16 cellular contexts compared by ENCODE assay signal in genomic region chr5:138539791-138540190, GRCh38. TPM values are rescaled to one million over a fixed set of nuclear protein-coding genes. Genes with fewer than 3 reads are reported as not detected.
DNase-seq lines count a peak whose midpoint lies in the region; ATAC-seq and TF ChIP-seq lines count a peak whose summit lies in the region.
"Had no signal": no experiment of that assay in that cellular context is flagged by ENCODE, and none has a peak within 500 bp of the region (broad histone marks: within the 10 kb centered on the region; RNA-seq: fewer than 3 reads in every experiment).

No MANE protein-coding gene starts in this region.

- peak overlapping the region; percentile 48 for H3K4me3 Mint-ChIP-seq in activated naive CD8-positive, alpha-beta T cell treated with anti-CD3 and anti-CD28 coated beads for 36 hours
- H3K4me3 Mint-ChIP-seq in natural killer cell, result peak overlapping the region; percentile 10
- H3K4me3 Mint-ChIP-seq: activated naive CD4-positive, alpha-beta T cell treated with anti-CD3 and anti-CD28 coated beads, Interleukin-2, amount 10 ng/mL, durations not matched to agents 7 days and 5 days had no signal

- no peaks in the 10 kb centered on the region for H3K9me3 ChIP-seq in BLaER1
- no peaks in the 10 kb centered on the region for H3K9me3 ChIP-seq in HEK293 (ENCODE audit: control insufficient read depth, insufficient read depth, low read depth, low read length)
- H3K9me3 ChIP-seq: BE2C, lower lobe of right lung, uterus had no signal

- H3K36me3 ChIP-seq in BLaER1 (peaks cover 53% of the 10 kb centered on the region), HEK293 (ENCODE audit: control insufficient read depth in 2 of 2, insufficient read depth in 1 of 2, low read length in 2 of 2) (peaks cover 6 to 48% of the 10 kb centered on the region in 2 experiments; a peak in 2 of 3 replicates)
- H3K36me3 ChIP-seq: cardiac muscle cell, uterus had no signal

- H3K4me1 Mint-ChIP-seq in activated naive CD8-positive, alpha-beta T cell treated with anti-CD3 and anti-CD28 coated beads for 36 hours, result peaks cover 55% of the 10 kb centered on the region
- peaks cover 69 to 71% of the 10 kb centered on the region in 2 donors for H3K4me1 Mint-ChIP-seq in natural killer cell

- no peaks in the 10 kb centered on the region for H3K27me3 ChIP-seq in BLaER1
- H3K27me3 ChIP-seq: BE2C, cardiac muscle cell, uterus had no signal

- H3K27me3 Mint-ChIP-seq in activated naive CD8-positive, alpha-beta T cell treated with anti-CD3 and anti-CD28 coated beads for 36 hours, result no peaks in the 10 kb centered on the region
- no peaks in the 10 kb centered on the region for H3K27me3 Mint-ChIP-seq in natural killer cell (ENCODE audit: low read depth in 2 of 2)
- H3K27me3 Mint-ChIP-seq: activated naive CD4-positive, alpha-beta T cell treated with anti-CD3 and anti-CD28 coated beads, Interleukin-2, amount 10 ng/mL, durations not matched to agents 7 days and 5 days; stimulated activated naive B cell treated with anti-CD40 and anti-IgM and Interleukin-4, amounts not matched to agents 10 μg/mL and 1 μg/mL and 100 μg/mL, for 72 hours had no signal

- peaks cover 30% of the 10 kb centered on the region for H3K4me1 ChIP-seq in BLaER1
- H3K4me1 ChIP-seq in HEK293 (ENCODE audit: control insufficient read depth, insufficient read depth, low read length), result peaks cover 11% of the 10 kb centered on the region

- H3K27ac ChIP-seq in BLaER1, result no peak overlapping the region
- no peak overlapping the region for H3K27ac ChIP-seq in HEK293 (ENCODE audit: extremely low read depth, low read depth, low read length)
- H3K27ac ChIP-seq: uterus had no signal

- H3K9ac ChIP-seq in BLaER1, result no peak overlapping the region

- no peak overlapping the region for H3K4me3 ChIP-seq in BLaER1
- no peak overlapping the region for H3K4me3 ChIP-seq in HEK293 (ENCODE audit: low read depth, low read length)
- H3K4me3 ChIP-seq: cardiac muscle cell, lower lobe of right lung, uterus had no signal

- peaks cover 84% of the 10 kb centered on the region for H4K20me1 ChIP-seq in BLaER1

- DNase-seq in activated naive CD8-positive, alpha-beta T cell treated with anti-CD3 and anti-CD28 coated beads for 36 hours, result no peak
- DNase-seq in natural killer cell (no peak), T-helper 2 cell (no peak), NCI-H1048 (lab: John Stamatoyannopoulos, UW) (no peak), GDM1 (lab: John Stamatoyannopoulos, UW) (no peak)
- DNase-seq: activated naive CD4-positive, alpha-beta T cell treated with anti-CD3 and anti-CD28 coated beads, Interleukin-2, amount 10 ng/mL, durations not matched to agents 7 days and 5 days; BE2C; effector memory CD4-positive, alpha-beta T cell; lower lobe of right lung; stimulated activated naive B cell treated with anti-CD40 and anti-IgM and Interleukin-4, amounts not matched to agents 10 μg/mL and 1 μg/mL and 100 μg/mL, for 72 hours; uterus had no signal

- CTCF ChIA-PET in HEK293 (lab: Yijun Ruan, JAX), result no interaction called here

- no peak overlapping the region for H3K27ac Mint-ChIP-seq in activated naive CD8-positive, alpha-beta T cell treated with anti-CD3 and anti-CD28 coated beads for 36 hours
- peak overlapping the region in 1 of 2 donors; percentile 100 for H3K27ac Mint-ChIP-seq in natural killer cell
- H3K27ac Mint-ChIP-seq: activated naive CD4-positive, alpha-beta T cell treated with anti-CD3 and anti-CD28 coated beads, Interleukin-2, amount 10 ng/mL, durations not matched to agents 7 days and 5 days; stimulated activated naive B cell treated with anti-CD40 and anti-IgM and Interleukin-4, amounts not matched to agents 10 μg/mL and 1 μg/mL and 100 μg/mL, for 72 hours had no signal

- H3K36me3 Mint-ChIP-seq in activated naive CD8-positive, alpha-beta T cell treated with anti-CD3 and anti-CD28 coated beads for 36 hours, result peaks cover 65% of the 10 kb centered on the region
- H3K36me3 Mint-ChIP-seq in natural killer cell, result no peaks in the 10 kb centered on the region

- TF ChIP-seq CTCF in HEK293 (tag by site-specific recombination; IDR thresholded peaks at IDR 0.05), result no peak
- TF ChIP-seq CTCF in natural killer cell (IDR thresholded peaks at IDR 0.05), result no peak

- ATAC-seq in natural killer cell, result no peak
- ATAC-seq in GM21619 (IDR thresholded peaks at IDR 0.05; ENCODE audit: unreplicated experiment), result no peak
- ATAC-seq: lower lobe of right lung; sciatic nerve; stimulated activated naive B cell treated with anti-CD40 and anti-IgM and Interleukin-4, amounts not matched to agents 10 μg/mL and 1 μg/mL and 100 μg/mL, for 72 hours had no signal

- POLR2A ChIA-PET in HEK293 (lab: Yijun Ruan, JAX), result no interaction called here

- intact Hi-C loops in natural killer cell (cut with micrococcal nuclease), result loop anchor here (10.0 kb wide), 1 partner anchor 45 kb away; no protein-coding TSS in a partner anchor

- no peaks in the 10 kb centered on the region for H3K9me3 Mint-ChIP-seq in activated naive CD8-positive, alpha-beta T cell treated with anti-CD3 and anti-CD28 coated beads for 36 hours
- no peaks in the 10 kb centered on the region for H3K9me3 Mint-ChIP-seq in natural killer cell
- H3K9me3 Mint-ChIP-seq: activated naive CD4-positive, alpha-beta T cell treated with anti-CD3 and anti-CD28 coated beads, Interleukin-2, amount 10 ng/mL, durations not matched to agents 7 days and 5 days; stimulated activated naive B cell treated with anti-CD40 and anti-IgM and Interleukin-4, amounts not matched to agents 10 μg/mL and 1 μg/mL and 100 μg/mL, for 72 hours had no signal

- H3K4me2 ChIP-seq in BLaER1, result 0 out of 2 replicates have a peak overlapping the region, but pooled peaks have one; percentile 89

TF ChIP-seq in HEK293, 187 proteins besides CTCF, POLR2A, EP300 and RAD21:
- TF ChIP-seq HOXC10 (CRISPR knock-in tag; IDR thresholded peaks at IDR 0.05), result no peak
- TF ChIP-seq MYNN (tag by site-specific recombination; IDR thresholded peaks at IDR 0.05; ENCODE audit: borderline replicate concordance), result no peak
- no peak for TF ChIP-seq WT1 (tag by site-specific recombination; IDR thresholded peaks at IDR 0.05)
- peak; percentile 92 for TF ChIP-seq ZNF664 (tag by site-specific recombination; IDR thresholded peaks at IDR 0.05)
- no peak for TF ChIP-seq ZNF335 (tag by site-specific recombination; conservative IDR thresholded peaks at IDR 0.05)
- TF ChIP-seq ZNF18 (tag by site-specific recombination; IDR thresholded peaks at IDR 0.05), result no peak
- no peak for TF ChIP-seq ZBTB8A (tag by site-specific recombination; IDR thresholded peaks at IDR 0.05)

RNA-seq across cellular contexts. Expression of gene ETF1, which starts 3.2 kb away (rescaled TPM):
- total RNA-seq in activated naive CD8-positive, alpha-beta T cell treated with anti-CD3 and anti-CD28 coated beads for 36 hours, result 100 to 1,000 TPM; 256 TPM
- 100 to 1,000 TPM; 135 to 189 (median 136) TPM for total RNA-seq in natural killer cell

RNA-seq across cellular contexts. Expression of gene HSPA9, which starts 35.4 kb away (rescaled TPM):
- total RNA-seq in activated naive CD8-positive, alpha-beta T cell treated with anti-CD3 and anti-CD28 coated beads for 36 hours, result 100 to 1,000 TPM; 578 to 584 TPM
- total RNA-seq in natural killer cell, result 100 to 1,000 TPM; 272 to 308 (median 308) TPM
